ENCODE assay signal across 19 cellular contexts in the genomic region with DNA sequence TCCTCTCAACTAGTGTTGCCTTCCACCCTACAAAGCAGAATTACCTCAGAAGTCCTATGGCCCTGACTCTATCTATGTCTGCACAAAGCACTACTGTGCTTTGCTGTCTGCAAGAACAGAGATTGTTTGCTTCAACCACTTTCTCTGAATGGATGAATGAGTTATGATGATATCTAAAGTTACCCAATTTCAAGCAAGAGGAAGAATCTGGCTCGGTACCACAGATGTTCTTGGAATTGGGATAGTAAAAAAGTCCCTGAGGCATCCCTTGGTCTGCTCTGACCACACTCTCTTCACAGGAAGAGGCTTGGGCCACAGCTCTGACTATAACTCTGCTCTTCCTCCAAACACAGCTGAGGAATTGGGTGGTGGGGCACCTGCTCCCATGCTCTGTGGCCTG. TPM values are rescaled to one million over a fixed set of nuclear protein-coding genes. Genes with fewer than 3 reads are reported as not detected.
DNase-seq lines count a peak whose midpoint lies in the region; ATAC-seq lines count a peak whose summit lies in the region.
"Had no signal": no experiment of that assay in that cellular context is flagged by ENCODE, and none has a peak within 500 bp of the region (broad histone marks: within the 10 kb centered on the region; RNA-seq: fewer than 3 reads in every experiment).

No MANE protein-coding gene starts in this region.

- peak overlapping the region; percentile 79 to 81 for H3K18ac ChIP-seq in mesenchymal stem cell (ENCODE audit: low read depth in 1 of 2, low read length in 2 of 2)

- peak overlapping the region; percentile 41 for H2AK5ac ChIP-seq in mesenchymal stem cell (ENCODE audit: low read length, severe bottlenecking)

- no peak overlapping the region for H2AFZ ChIP-seq in mesenchymal stem cell (ENCODE audit: low read depth, low read length)
- H2AFZ ChIP-seq: parathyroid adenoma, PC-9 had no signal

- peaks cover 22% of the 10 kb centered on the region for H3K4me1 ChIP-seq in adipocyte (ENCODE audit: control insufficient read depth, insufficient read depth, low read length)
- peaks cover 4% of the 10 kb centered on the region for H3K4me1 ChIP-seq in mesenchymal stem cell (ENCODE audit: control insufficient read depth, insufficient read depth, low read depth, low read length)
- H3K4me1 ChIP-seq in SJCRH30 = peaks cover 11% of the 10 kb centered on the region
- H3K4me1 ChIP-seq: BE2C, parathyroid adenoma had no signal

- no peak overlapping the region for H3K27ac ChIP-seq in mesenchymal stem cell (ENCODE audit: low read length, poor library complexity, severe bottlenecking)
- no peak overlapping the region for H3K27ac ChIP-seq in SJCRH30
- H3K27ac ChIP-seq: parathyroid adenoma, PC-9 had no signal

- H3K4me2 ChIP-seq in mesenchymal stem cell (ENCODE audit: low read length, poor library complexity, severe bottlenecking) = no peak overlapping the region
- H3K4me2 ChIP-seq: PC-9 had no signal

- peak overlapping the region; percentile 88 for H2BK120ac ChIP-seq in mesenchymal stem cell (ENCODE audit: low read depth, low read length)

- peak overlapping the region; percentile 1 for H3K4me3 ChIP-seq in adipocyte (ENCODE audit: low read length)
- no peak overlapping the region for H3K4me3 ChIP-seq in mesenchymal stem cell (ENCODE audit: insufficient read depth in 1 of 2, low read depth in 1 of 2, low read length in 2 of 2)
- H3K4me3 ChIP-seq in SJCRH30 = no peak overlapping the region
- H3K4me3 ChIP-seq: MG63, PC-9 had no signal

- peak overlapping the region; percentile 41 to 98 for H3K4ac ChIP-seq in mesenchymal stem cell (ENCODE audit: low read depth in 1 of 2, low read length in 2 of 2)

- no peak overlapping the region for H2BK5ac ChIP-seq in mesenchymal stem cell (ENCODE audit: low read depth, low read length, poor library complexity, severe bottlenecking)

- DNase-seq in GM03348 (ENCODE audit: low spot score) = peak; percentile 73
- peak; percentile 13 for DNase-seq in adipocyte (ENCODE audit: low read depth)
- DNase-seq in mesenchymal stem cell = peak; percentile 85
- DNase-seq in stromal cell of bone marrow (ENCODE audit: low read depth) = peak; percentile 49
- no peak for DNase-seq in CD1c-positive myeloid dendritic cell (ENCODE audit: extremely low spot score)
- DNase-seq in SJCRH30 = no peak
- DNase-seq: activated naive CD8-positive, alpha-beta T cell treated with anti-CD3 and anti-CD28 coated beads for 36 hours; activated T-cell treated with anti-CD3 and anti-CD28 coated beads, Interleukin-2, amount 50 U/mL, for 48 hours; BE2C; central memory CD4-positive, alpha-beta T cell; DMS53; MG63; NCI-H1930; NCI-H524; PC-9; stimulated activated naive B cell treated with anti-CD40 and anti-IgM and Interleukin-4, amounts not matched to agents 10 μg/mL and 1 μg/mL and 100 μg/mL, for 72 hours had no signal

- H3K14ac ChIP-seq in mesenchymal stem cell (ENCODE audit: low read length in 2 of 2) = no peak overlapping the region

- ATAC-seq in HG03095 (IDR thresholded peaks at IDR 0.05; ENCODE audit: unreplicated experiment) (no peak), GM18520 (IDR thresholded peaks at IDR 0.05; ENCODE audit: unreplicated experiment) (no peak)
- ATAC-seq: stimulated activated naive B cell treated with anti-CD40 and anti-IgM and Interleukin-4, amounts not matched to agents 10 μg/mL and 1 μg/mL and 100 μg/mL, for 72 hours had no signal

- no peak overlapping the region for H3K9ac ChIP-seq in adipocyte (ENCODE audit: low read length)
- H3K9ac ChIP-seq in mesenchymal stem cell (ENCODE audit: low read length) = no peak overlapping the region
- H3K9ac ChIP-seq: parathyroid adenoma had no signal

- H3K27me3 ChIP-seq in adipocyte (replicated peaks; ENCODE audit: control insufficient read depth, insufficient read depth, low read length) = peaks cover 4% of the 10 kb centered on the region
- H3K27me3 ChIP-seq in mesenchymal stem cell (ENCODE audit: control insufficient read depth in 1 of 2, insufficient read depth in 1 of 2, low read length in 2 of 2) = peaks cover 0 to 6% of the 10 kb centered on the region in 2 experiments
- no peaks in the 10 kb centered on the region; the same call in 1 of the 2 replicates for H3K27me3 ChIP-seq in SJCRH30
- H3K27me3 ChIP-seq: BE2C, MG63 had no signal

- H2BK15ac ChIP-seq in mesenchymal stem cell (ENCODE audit: low read depth, poor library complexity, severe bottlenecking) = no peak overlapping the region

- H4K91ac ChIP-seq in mesenchymal stem cell (ENCODE audit: low read length) = no peak overlapping the region

- H4K8ac ChIP-seq in mesenchymal stem cell (ENCODE audit: low read length) = peak overlapping the region; percentile 12

- no peak overlapping the region for H3K23ac ChIP-seq in mesenchymal stem cell (ENCODE audit: low read length in 2 of 2)

- peak overlapping the region; percentile 84 to 96 for H2BK12ac ChIP-seq in mesenchymal stem cell (ENCODE audit: low read length in 2 of 2)

- WGBS in mesenchymal stem cell = 29% methylated on average over 1 of the region's 1 CpG

- H3K79me1 ChIP-seq in mesenchymal stem cell (replicated peaks; ENCODE audit: low read length, poor library complexity, severe bottlenecking) = no peaks in the 10 kb centered on the region

- H3K9me3 ChIP-seq in adipocyte (ENCODE audit: control insufficient read depth, low read length) = no peaks in the 10 kb centered on the region
- H3K9me3 ChIP-seq in mesenchymal stem cell (ENCODE audit: control insufficient read depth, low read length) = no peaks in the 10 kb centered on the region
- no peaks in the 10 kb centered on the region; the same call in 1 of the 2 replicates for H3K9me3 ChIP-seq in SJCRH30 (replicated peaks)
- H3K9me3 ChIP-seq: BE2C, MG63 had no signal

- peaks cover 18% of the 10 kb centered on the region for H3K36me3 ChIP-seq in adipocyte (ENCODE audit: control insufficient read depth, insufficient read depth, low read length, severe bottlenecking)
- H3K36me3 ChIP-seq in mesenchymal stem cell (ENCODE audit: control insufficient read depth in 1 of 2, insufficient read depth in 2 of 2, low read depth in 1 of 2, low read length in 2 of 2) = no peaks in the 10 kb centered on the region
- H3K36me3 ChIP-seq in SJCRH30 = no peaks in the 10 kb centered on the region
- H3K36me3 ChIP-seq: BE2C, MG63 had no signal

RNA-seq across cellular contexts. Expression of gene MTARC1, which starts 31.2 kb away (rescaled TPM):
- polyA plus RNA-seq in mesenchymal stem cell (2013, experiment 1 of 2) = 2.4 TPM
- polyA plus RNA-seq in mesenchymal stem cell (2013, experiment 2 of 2) = 1.9 TPM
- total RNA-seq in SJCRH30 (2014; rRNA removed; shearing (Covaris generic)) = 1.5 and 1.6 TPM in 2 replicates

Comparison
In these comparisons a context has a peak if more than half of its experiments do, and no peak if none do; other contexts are left out.
1. DNase-seq: peak in GM03348 (single experiment), adipocyte (single experiment), mesenchymal stem cell (single experiment) and stromal cell of bone marrow (single experiment); none in CD1c-positive myeloid dendritic cell (single experiment) and SJCRH30 (0 of 2).